Comparison of ENCODE assay signal across 8 cellular contexts in the genomic region with DNA sequence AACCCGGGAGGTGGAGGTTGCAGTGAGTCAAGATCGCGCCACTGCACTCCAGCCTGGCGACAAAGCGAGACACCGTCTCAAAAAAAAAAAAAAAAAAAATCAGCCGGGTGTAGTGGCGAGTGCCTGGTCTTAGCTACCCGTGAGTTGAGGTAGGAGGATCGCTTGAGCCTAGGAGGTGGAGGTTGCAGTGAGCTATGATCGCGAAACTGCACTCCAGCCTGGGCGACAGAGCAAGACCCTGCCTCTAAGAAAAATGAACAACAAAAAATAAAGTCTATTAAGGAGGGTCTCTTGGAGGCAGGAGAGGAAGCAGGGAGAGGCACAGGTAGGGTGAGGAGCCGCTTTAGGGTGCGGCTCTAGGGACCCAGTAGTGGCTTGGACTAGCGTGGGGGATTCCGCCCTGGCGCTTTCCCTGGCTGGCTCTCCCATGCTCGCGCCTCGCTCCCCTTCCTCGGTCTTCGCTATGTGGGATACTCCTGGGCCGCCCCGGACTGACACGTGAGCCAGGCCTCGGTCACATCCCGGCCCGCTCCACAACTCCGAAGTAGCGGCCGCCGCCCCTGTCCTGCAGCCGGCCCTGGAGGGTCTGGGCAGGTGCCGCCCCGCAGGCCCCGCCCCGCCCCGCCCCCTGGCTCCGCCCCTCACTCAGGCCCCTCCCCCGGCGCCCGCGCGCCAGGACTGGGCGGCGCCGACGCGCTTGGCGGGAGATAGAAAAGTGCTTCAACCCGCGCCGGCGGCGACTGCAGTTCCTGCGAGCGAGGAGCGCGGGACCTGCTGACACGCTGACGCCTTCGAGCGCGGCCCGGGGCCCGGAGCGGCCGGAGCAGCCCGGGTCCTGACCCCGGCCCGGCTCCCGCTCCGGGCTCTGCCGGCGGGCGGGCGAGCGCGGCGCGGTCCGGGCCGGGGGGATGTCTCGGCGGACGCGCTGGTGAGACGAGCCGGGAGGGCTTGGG.
A peak's percentile ranks its signal among the peaks of the same experiment; 100 is the strongest.
DNase-seq lines count a peak whose midpoint lies in the region; ATAC-seq and TF ChIP-seq lines count a peak whose summit lies in the region.

MYBL2 (plus strand) TSS at position 739 of the 953 bp plus-strand sequence; CDS start at position 909, 170 bp downstream.

- in situ Hi-C loops in astrocyte of the spinal cord (cut with HindIII; ENCODE audit: low sequenced_read_pairs): no loop called here

- peak within 1 kb of the TSS; percentile 49 for H3K4me3 ChIP-seq in astrocyte of the spinal cord (ENCODE audit: low read depth, low read length)

- peak; percentile 77 to 89 (median 82) for DNase-seq in NCI-H1417 (lab: John Stamatoyannopoulos, UW)
- DNase-seq in NCI-H1417 treated with DMSO at 0.1 percent for 48 hours (lab: John Stamatoyannopoulos, UW): no peak
- peak; percentile 58 for DNase-seq in NCI-H1092 (lab: John Stamatoyannopoulos, UW)
- DNase-seq in T1000 (lab: John Stamatoyannopoulos, UW): peak; percentile 78
- DNase-seq in astrocyte of the spinal cord (ENCODE audit: low read depth, low spot score): peak; percentile 33
- peak; percentile 86 for DNase-seq in iPS-NIHi7 (ENCODE audit: extremely low spot score)
- peak; percentile 38 for DNase-seq in stimulated activated CD4-positive, alpha-beta T cell treated with anti-CD3 and anti-CD28 coated beads, Interleukin-2, amount 100 ng/mL, for 4 hours (ENCODE audit: low read depth)

- ATAC-seq in HG02610 (IDR thresholded peaks at IDR 0.05; ENCODE audit: unreplicated experiment): peak; percentile 76

- no peak for TF ChIP-seq CTCF in astrocyte of the spinal cord (IDR thresholded peaks at IDR 0.05; ENCODE audit: low read depth, low read length)
